In genomic region chr10:73717564-73717963, GRCh38 we compare ENCODE assay signal across 9 cellular contexts. TPM values are rescaled to one million over a fixed set of nuclear protein-coding genes. Genes with fewer than 3 reads are reported as not detected.
DNase-seq lines count a peak whose midpoint lies in the region.
"Had no signal": no experiment of that assay in that cellular context is flagged by ENCODE, and none has a peak within 500 bp of the region (broad histone marks: within the 10 kb centered on the region; RNA-seq: fewer than 3 reads in every experiment).

No MANE protein-coding gene starts in this region.

- H3K27me3 ChIP-seq in skeletal muscle tissue (ENCODE audit: control insufficient read depth in 3 of 3, insufficient read depth in 3 of 3, low read length in 3 of 3), result no peaks in the 10 kb centered on the region
- H3K27me3 ChIP-seq in CD4-positive, alpha-beta memory T cell (ENCODE audit: insufficient read depth, low read length), result no peaks in the 10 kb centered on the region
- H3K27me3 ChIP-seq: testis had no signal

- peak; percentile 7 for DNase-seq in GM19238 (ENCODE audit: insufficient read length, low spot score)
- peak; percentile 40 for DNase-seq in NAMALWA (ENCODE audit: low spot score)
- DNase-seq in activated T-cell treated with anti-CD3 and anti-CD28 coated beads, Interleukin-2, amount 50 U/mL, for 1 hour, result no peak
- DNase-seq in CD4-positive, alpha-beta memory T cell, result no peak
- DNase-seq in T-helper 1 cell, result no peak
- DNase-seq: testis had no signal

- peak overlapping the region; percentile 89 for H3K27ac ChIP-seq in angular gyrus (ENCODE audit: low read depth, low read length)
- peak overlapping the region; percentile 17 for H3K27ac ChIP-seq in skeletal muscle tissue (ENCODE audit: low read depth, low read length)
- H3K27ac ChIP-seq in CD4-positive, alpha-beta memory T cell (ENCODE audit: low read depth, low read length), result no peak overlapping the region

- intact Hi-C loops in CD4-positive, alpha-beta memory T cell (cut with micrococcal nuclease), result no loop called here

- peaks cover 23 to 47% (median 46%) of the 10 kb centered on the region in 3 donors for H3K36me3 ChIP-seq in skeletal muscle tissue (ENCODE audit: control insufficient read depth in 3 of 3, insufficient read depth in 3 of 3, low read length in 3 of 3)
- H3K36me3 ChIP-seq in CD4-positive, alpha-beta memory T cell (ENCODE audit: insufficient read depth, low read length), result peaks cover 45% of the 10 kb centered on the region

- H3K9me3 Mint-ChIP-seq in CD4-positive, alpha-beta memory T cell, result no peaks in the 10 kb centered on the region

- CTCF ChIA-PET in CD4-positive, alpha-beta memory T cell (lab: Charles Lee; ENCODE audit: partially characterized antibody), result no interaction called here

- no peaks in the 10 kb centered on the region for H3K9me3 ChIP-seq in skeletal muscle tissue (ENCODE audit: control insufficient read depth in 3 of 3, low read length in 3 of 3)
- H3K9me3 ChIP-seq in CD4-positive, alpha-beta memory T cell (ENCODE audit: control insufficient read depth in 1 of 2, low read length in 2 of 2), result no peaks in the 10 kb centered on the region
- H3K9me3 ChIP-seq: testis had no signal

- H3K9ac ChIP-seq in skeletal muscle tissue (ENCODE audit: low read depth in 1 of 3, low read length in 3 of 3), result no peak overlapping the region

- no peak overlapping the region for H3K4me3 Mint-ChIP-seq in CD4-positive, alpha-beta memory T cell

- H3K4me1 Mint-ChIP-seq in CD4-positive, alpha-beta memory T cell, result peaks cover 0 to 1% (median 0%) of the 10 kb centered on the region in 4 donors

- no peak overlapping the region for H3K4me3 ChIP-seq in skeletal muscle tissue (ENCODE audit: low read length in 3 of 3)
- H3K4me3 ChIP-seq in CD4-positive, alpha-beta memory T cell (ENCODE audit: low read length in 2 of 2), result no peak overlapping the region
- H3K4me3 ChIP-seq: testis had no signal

- POLR2A ChIA-PET in CD4-positive, alpha-beta memory T cell (lab: Charles Lee; ENCODE audit: partially characterized antibody), result interaction anchor here (0.9 kb wide), 1 partner anchor 13 kb away, joined by 3 read pairs; no protein-coding TSS in a partner anchor

- H3K27me3 Mint-ChIP-seq in CD4-positive, alpha-beta memory T cell, result no peaks in the 10 kb centered on the region

- peaks cover 0 to 4% (median 0%) of the 10 kb centered on the region in 3 donors for H3K4me1 ChIP-seq in skeletal muscle tissue (ENCODE audit: control insufficient read depth in 3 of 3, insufficient read depth in 3 of 3, low read length in 3 of 3)
- no peaks in the 10 kb centered on the region for H3K4me1 ChIP-seq in CD4-positive, alpha-beta memory T cell (ENCODE audit: insufficient read depth, low read length)
- H3K4me1 ChIP-seq: testis had no signal

- peaks cover 45 to 69% of the 10 kb centered on the region in 2 donors for H3K36me3 Mint-ChIP-seq in CD4-positive, alpha-beta memory T cell

- no peak overlapping the region for H3K27ac Mint-ChIP-seq in CD4-positive, alpha-beta memory T cell

RNA-seq across cellular contexts. Expression of gene AGAP5, which starts 19.7 kb away (rescaled TPM):
- total RNA-seq in skeletal muscle tissue, result 4.7 TPM
- total RNA-seq in CD4-positive, alpha-beta memory T cell, result 10 to 100 TPM; 13.6 to 15.3 TPM
- polyA plus RNA-seq in CD4-positive, alpha-beta memory T cell, result under 1 TPM in 1 of 2 donors, not detected in 1; 0.15 TPM
- total RNA-seq: RPMI7951 had no signal

RNA-seq across cellular contexts. Expression of gene SEC24C, which starts 26.6 kb away (rescaled TPM):
- 41.8 TPM for total RNA-seq in skeletal muscle tissue
- 100 to 1,000 TPM; 126 to 127 TPM for total RNA-seq in CD4-positive, alpha-beta memory T cell
- 10 to 100 TPM; 32.5 to 68.6 TPM for polyA plus RNA-seq in CD4-positive, alpha-beta memory T cell

Comparison
In these comparisons a context has a peak if more than half of its experiments do, and no peak if none do; other contexts are left out.
1. DNase-seq: peak in GM19238 (single experiment) and NAMALWA (single experiment); none in activated T-cell treated with anti-CD3 and anti-CD28 coated beads, Interleukin-2, amount 50 U/mL, for 1 hour (single experiment), CD4-positive, alpha-beta memory T cell (0 of 5) and T-helper 1 cell (0 of 5).